In the genomic region with DNA sequence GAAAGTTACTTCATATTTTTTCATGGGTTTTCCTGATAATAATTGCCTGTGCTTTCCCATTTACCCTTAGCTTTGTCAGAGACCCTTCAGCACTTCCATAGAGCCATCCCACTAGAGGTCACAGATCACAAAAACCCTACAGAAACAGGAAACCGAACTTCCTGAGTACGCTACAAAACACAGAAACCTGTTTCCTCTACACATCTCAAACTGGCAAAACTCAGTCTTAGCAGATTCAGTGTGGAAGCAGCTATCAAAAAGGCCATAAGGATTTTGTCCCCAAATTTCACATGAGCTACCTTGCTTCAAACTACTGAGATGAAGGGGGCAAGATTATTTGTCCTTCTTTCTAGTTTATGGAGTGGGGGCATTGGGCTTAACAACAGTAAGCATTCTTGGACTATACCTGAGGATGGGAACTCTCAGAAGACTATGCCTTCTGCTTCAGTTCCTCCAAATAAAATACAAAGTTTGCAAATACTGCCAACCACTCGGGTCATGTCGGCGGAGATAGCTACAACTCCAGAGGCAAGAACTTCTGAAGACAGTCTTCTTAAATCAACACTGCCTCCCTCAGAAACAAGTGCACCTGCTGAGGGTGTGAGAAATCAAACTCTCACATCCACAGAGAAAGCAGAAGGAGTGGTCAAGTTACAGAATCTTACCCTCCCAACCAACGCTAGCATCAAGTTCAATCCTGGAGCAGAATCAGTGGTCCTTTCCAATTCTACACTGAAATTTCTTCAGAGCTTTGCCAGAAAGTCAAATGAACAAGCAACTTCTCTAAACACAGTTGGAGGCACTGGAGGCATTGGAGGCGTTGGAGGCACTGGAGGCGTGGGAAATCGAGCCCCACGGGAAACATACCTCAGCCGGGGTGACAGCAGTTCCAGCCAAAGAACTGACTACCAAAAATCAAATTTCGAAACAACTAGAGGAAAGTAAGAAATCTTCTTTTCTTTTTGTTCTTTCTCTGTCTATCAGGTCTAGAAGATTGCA, we compare ENCODE assay signal across 8 cellular contexts. TPM values are rescaled to one million over a fixed set of nuclear protein-coding genes. Genes with fewer than 3 reads are reported as not detected.
A peak's percentile ranks its signal among the peaks of the same experiment; 100 is the strongest.
DNase-seq lines count a peak whose midpoint lies in the region; ATAC-seq, FAIRE-seq and TF ChIP-seq lines count a peak whose summit lies in the region.

A gene with protein sequence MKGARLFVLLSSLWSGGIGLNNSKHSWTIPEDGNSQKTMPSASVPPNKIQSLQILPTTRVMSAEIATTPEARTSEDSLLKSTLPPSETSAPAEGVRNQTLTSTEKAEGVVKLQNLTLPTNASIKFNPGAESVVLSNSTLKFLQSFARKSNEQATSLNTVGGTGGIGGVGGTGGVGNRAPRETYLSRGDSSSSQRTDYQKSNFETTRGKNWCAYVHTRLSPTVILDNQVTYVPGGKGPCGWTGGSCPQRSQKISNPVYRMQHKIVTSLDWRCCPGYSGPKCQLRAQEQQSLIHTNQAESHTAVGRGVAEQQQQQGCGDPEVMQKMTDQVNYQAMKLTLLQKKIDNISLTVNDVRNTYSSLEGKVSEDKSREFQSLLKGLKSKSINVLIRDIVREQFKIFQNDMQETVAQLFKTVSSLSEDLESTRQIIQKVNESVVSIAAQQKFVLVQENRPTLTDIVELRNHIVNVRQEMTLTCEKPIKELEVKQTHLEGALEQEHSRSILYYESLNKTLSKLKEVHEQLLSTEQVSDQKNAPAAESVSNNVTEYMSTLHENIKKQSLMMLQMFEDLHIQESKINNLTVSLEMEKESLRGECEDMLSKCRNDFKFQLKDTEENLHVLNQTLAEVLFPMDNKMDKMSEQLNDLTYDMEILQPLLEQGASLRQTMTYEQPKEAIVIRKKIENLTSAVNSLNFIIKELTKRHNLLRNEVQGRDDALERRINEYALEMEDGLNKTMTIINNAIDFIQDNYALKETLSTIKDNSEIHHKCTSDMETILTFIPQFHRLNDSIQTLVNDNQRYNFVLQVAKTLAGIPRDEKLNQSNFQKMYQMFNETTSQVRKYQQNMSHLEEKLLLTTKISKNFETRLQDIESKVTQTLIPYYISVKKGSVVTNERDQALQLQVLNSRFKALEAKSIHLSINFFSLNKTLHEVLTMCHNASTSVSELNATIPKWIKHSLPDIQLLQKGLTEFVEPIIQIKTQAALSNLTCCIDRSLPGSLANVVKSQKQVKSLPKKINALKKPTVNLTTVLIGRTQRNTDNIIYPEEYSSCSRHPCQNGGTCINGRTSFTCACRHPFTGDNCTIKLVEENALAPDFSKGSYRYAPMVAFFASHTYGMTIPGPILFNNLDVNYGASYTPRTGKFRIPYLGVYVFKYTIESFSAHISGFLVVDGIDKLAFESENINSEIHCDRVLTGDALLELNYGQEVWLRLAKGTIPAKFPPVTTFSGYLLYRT (plus strand): TSS at position 201 of the 999 bp plus-strand sequence. CDS start 118 bp downstream, at position 319.

- H3K4me3 Mint-ChIP-seq in activated naive CD4-positive, alpha-beta T cell treated with anti-CD3 and anti-CD28 coated beads for 36 hours, result peak within 1 kb of the TSS; percentile 59

- CTCF ChIA-PET in activated naive CD4-positive, alpha-beta T cell treated with anti-CD3 and anti-CD28 coated beads for 36 hours (lab: Charles Lee), result interaction anchor here (0.7 kb wide), 1 partner anchor 254 kb away, joined by 3 read pairs; no protein-coding TSS in a partner anchor
- CTCF ChIA-PET in GM12878 (lab: Yijun Ruan, JAX), result interaction anchor here (0.8 to 1.9 kb wide), 15 partner anchors 8 to 668 kb away, joined by 3 to 7 read pairs (median 3); no protein-coding TSS in a partner anchor

- H3K9ac ChIP-seq in GM12878 (ENCODE audit: control insufficient read depth, insufficient read depth, low read length) (no peak within 1 kb of the TSS), Karpas-422 (ENCODE audit: low read length) (no peak within 1 kb of the TSS)

- SMC1A ChIA-PET in GM12878 (lab: Charles Lee; ENCODE audit: uncharacterized antibody, unreplicated experiment), result interaction anchor here (0.5 to 2.0 kb wide), 11 partner anchors 10 to 460 kb away, joined by 3 to 9 read pairs (median 5); no protein-coding TSS in a partner anchor

- H3K9me3 Mint-ChIP-seq in activated naive CD4-positive, alpha-beta T cell treated with anti-CD3 and anti-CD28 coated beads for 36 hours, result no peaks in the 10 kb centered on the region

- H3K79me2 ChIP-seq in GM12878 (ENCODE audit: control insufficient read depth, insufficient read depth, low read length) (no peaks in the 10 kb centered on the region), Karpas-422 (ENCODE audit: low read length) (no peaks in the 10 kb centered on the region)

- peaks cover 16% of the 10 kb centered on the region for H3K4me1 Mint-ChIP-seq in activated naive CD4-positive, alpha-beta T cell treated with anti-CD3 and anti-CD28 coated beads for 36 hours (ENCODE audit: low read depth)

- H3K4me1 ChIP-seq in GM12878 (ENCODE audit: control insufficient read depth, insufficient read depth, low read length) (no peaks in the 10 kb centered on the region), upper lobe of left lung (peaks cover 0 to 2% (median 0%) of the 10 kb centered on the region in 4 donors), Karpas-422 (ENCODE audit: low read length) (no peaks in the 10 kb centered on the region)

- no peaks in the 10 kb centered on the region for H3K27me3 ChIP-seq in GM12878 (replicated peaks in 1 of 2; ENCODE audit: control insufficient read depth in 2 of 2, insufficient read depth in 2 of 2, low read length in 1 of 2)
- H3K27me3 ChIP-seq in upper lobe of left lung, result no peaks in the 10 kb centered on the region
- no peaks in the 10 kb centered on the region for H3K27me3 ChIP-seq in dorsolateral prefrontal cortex
- no peaks in the 10 kb centered on the region for H3K27me3 ChIP-seq in Karpas-422 (ENCODE audit: low read length)

- no peak for TF ChIP-seq EP300 in GM12878 (IDR thresholded peaks at IDR 0.05; ENCODE audit: borderline replicate concordance in 1 of 2, control insufficient read depth in 1 of 2, low read depth in 2 of 2, low read length in 2 of 2)
- no peak for TF ChIP-seq EP300 in upper lobe of left lung (IDR thresholded peaks at IDR 0.05)

- BruUV-seq in GM12878 (replicated peaks; lab: Mats Ljungman, UMichigan), result no TSS peak

- no peaks in the 10 kb centered on the region for H3K27me3 Mint-ChIP-seq in activated naive CD4-positive, alpha-beta T cell treated with anti-CD3 and anti-CD28 coated beads for 36 hours (ENCODE audit: low read depth)

- H3K27ac ChIP-seq in GM12878 (ENCODE audit: control insufficient read depth, insufficient read depth) (no peak within 1 kb of the TSS), upper lobe of left lung (peak within 1 kb of the TSS in 1 of 4 donors; percentile 30), dorsolateral prefrontal cortex (no peak within 1 kb of the TSS), Karpas-422 (ENCODE audit: low read length) (no peak within 1 kb of the TSS)

- TF ChIP-seq POLR2A in GM12878 (IDR thresholded peaks at IDR 0.05; ENCODE audit: low read depth, low read length) (no peak), upper lobe of left lung (IDR thresholded peaks at IDR 0.05) (no peak)

- H3K9me3 ChIP-seq in GM12878 (replicated peaks; ENCODE audit: control insufficient read depth, insufficient read depth, low read length), result no peaks in the 10 kb centered on the region
- H3K9me3 ChIP-seq in upper lobe of left lung, result no peaks in the 10 kb centered on the region
- H3K9me3 ChIP-seq in Karpas-422 (ENCODE audit: low read length), result no peaks in the 10 kb centered on the region

- TF ChIP-seq RAD21 in GM12878 (IDR thresholded peaks at IDR 0.05; ENCODE audit: insufficient read depth, low read depth, low read length), result no peak

- H4K20me1 ChIP-seq in GM12878 (ENCODE audit: control insufficient read depth, insufficient read depth), result no peaks in the 10 kb centered on the region
- H4K20me1 ChIP-seq in Karpas-422 (ENCODE audit: insufficient read depth, low read depth, low read length), result no peaks in the 10 kb centered on the region

- WGBS in GM12878 (ENCODE audit: insufficient coverage, insufficient replicate concordance, low lambda C conversion rate, missing lambda C conversion rate), result 0% methylated on average over 12 of the region's 12 CpGs
- WGBS in upper lobe of left lung, 2 donors, result 53 to 61% methylated on average over 12 of the region's 12 CpGs

- POLR2A ChIA-PET in GM12878 (lab: Charles Lee), result interaction anchor here (1.7 kb wide), 1 partner anchor 15 kb away, joined by 6 read pairs; no protein-coding TSS in a partner anchor

- ATAC-seq in HG03097 (IDR thresholded peaks at IDR 0.05; ENCODE audit: low FRiP score, unreplicated experiment) (peak; percentile 56), GM12878 (peak; percentile 72), upper lobe of left lung (ENCODE audit: low FRiP score in 2 of 2) (no peak)

- H3K9me2 ChIP-seq in Karpas-422 (replicated peaks; ENCODE audit: insufficient read depth, low read length), result no peaks in the 10 kb centered on the region

- in situ Hi-C loops in GM12878 (cut with MboI), result no loop called here

- intact Hi-C loops in activated naive CD4-positive, alpha-beta T cell treated with anti-CD3 and anti-CD28 coated beads for 36 hours (cut with micrococcal nuclease), result loop anchor here (2.0 kb wide), 1 partner anchor 58 kb away; a partner anchor contains a TSS
- intact Hi-C loops in GM12878 (cut with micrococcal nuclease; ENCODE audit: unreplicated experiment), result loop anchor here (5.0 kb wide), 1 partner anchor 58 kb away; a partner anchor contains a TSS
- intact Hi-C loops in dorsolateral prefrontal cortex (cut with DNase I), result loop anchor here in 1 of 2 donors (10.0 kb wide), 1 partner anchor 300 kb away; no protein-coding TSS in a partner anchor

- H3K27ac Mint-ChIP-seq in activated naive CD4-positive, alpha-beta T cell treated with anti-CD3 and anti-CD28 coated beads for 36 hours, result peak within 1 kb of the TSS; percentile 57

- FAIRE-seq in GM12878 (lab: Jason Lieb, UNC), result peak; percentile 35

- H3K4me3 ChIP-seq in GM12878, result peak within 1 kb of the TSS; percentile 45; the same call in 1 of the 2 replicates
- peak within 1 kb of the TSS in 1 of 4 donors; percentile 7 for H3K4me3 ChIP-seq in upper lobe of left lung
- H3K4me3 ChIP-seq in dorsolateral prefrontal cortex, result peak within 1 kb of the TSS in 8 of 59 donors; percentile 6 to 31 (median 14)
- no peak within 1 kb of the TSS for H3K4me3 ChIP-seq in Karpas-422 (ENCODE audit: low read length)

- H3K36me3 ChIP-seq in GM12878 (ENCODE audit: control insufficient read depth in 2 of 2, insufficient read depth in 2 of 2, low read length in 1 of 2) (no peaks in the 10 kb centered on the region), upper lobe of left lung (no peaks in the 10 kb centered on the region), Karpas-422 (ENCODE audit: insufficient read depth, low read length) (no peaks in the 10 kb centered on the region)

- H3K4me2 ChIP-seq in GM12878 (ENCODE audit: control insufficient read depth, insufficient read depth) (peak within 1 kb of the TSS; percentile 72), Karpas-422 (ENCODE audit: low read depth, low read length, poor library complexity, severe bottlenecking) (no peak within 1 kb of the TSS)

- no peaks in the 10 kb centered on the region for H3K36me3 Mint-ChIP-seq in activated naive CD4-positive, alpha-beta T cell treated with anti-CD3 and anti-CD28 coated beads for 36 hours (ENCODE audit: low read depth)

- DNase-seq in activated naive CD4-positive, alpha-beta T cell treated with anti-CD3 and anti-CD28 coated beads for 36 hours, result peak; percentile 7
- DNase-seq in activated naive CD4-positive, alpha-beta T cell treated with Interleukin-2 at 50 U/mL for 16 hours, result no peak
- DNase-seq in GM12878 (ENCODE audit: low read depth, low spot score) (no peak), upper lobe of left lung (no peak), dorsolateral prefrontal cortex (no peak), Karpas-422 (no peak), Ammon's horn (ENCODE audit: low spot score) (no peak)

- H2AFZ ChIP-seq in GM12878 (ENCODE audit: control insufficient read depth, low read depth, low read length), result peak within 1 kb of the TSS; percentile 54
- no peak within 1 kb of the TSS for H2AFZ ChIP-seq in Karpas-422 (ENCODE audit: low read length)

- RAD21 ChIA-PET in GM12878 (lab: Charles Lee; ENCODE audit: unreplicated experiment), result interaction anchor here (0.7 to 1.7 kb wide), 4 partner anchors 9 to 67 kb away, joined by 3 to 6 read pairs (median 4); no protein-coding TSS in a partner anchor

- TF ChIP-seq CTCF in GM12878 (IDR thresholded peaks at IDR 0.05 in 2 of 3, conservative IDR thresholded peaks at IDR 0.05 in 1 of 3; ENCODE audit: control insufficient read depth in 2 of 3, extremely low read depth in 1 of 3, insufficient read depth in 1 of 3, low read depth in 3 of 3, low read length in 3 of 3) (no peak; a peak in 1 of 6 replicates), upper lobe of left lung (IDR thresholded peaks at IDR 0.05) (no peak), dorsolateral prefrontal cortex (IDR thresholded peaks at IDR 0.05 in 54 of 56, conservative IDR thresholded peaks at IDR 0.05 in 2 of 56; ENCODE audit: low read depth in 1 of 56, partially characterized antibody in 56 of 56) (no peak)

RNA-seq across cellular contexts. Expression of the gene that starts here (rescaled TPM):
- under 1 TPM; 0.05 to 0.10 TPM for total RNA-seq in activated naive CD4-positive, alpha-beta T cell treated with anti-CD3 and anti-CD28 coated beads for 36 hours
- total RNA-seq in GM12878 (2013; cell fraction: nucleolus; rRNA removed), result 7.9 and 9.3 TPM in 2 replicates
- total RNA-seq in GM12878 (2014; rRNA removed) (1.0 and 1.7 TPM in 2 replicates), GM12878 (2014; rRNA removed; fragmentation: Illumina TruSeq; extraction: Trizol) (1.5 and 1.7 TPM in 2 replicates), GM12878 (2021) (0.85 and 1.1 TPM in 2 replicates), upper lobe of left lung (10 to 100 TPM in 5 of 6 donors, 1 to 10 TPM in 1; 2.1 to 43.3 (median 18.7) TPM), dorsolateral prefrontal cortex (10 to 100 TPM in 1 of 120 experiments, 1 to 10 TPM in 62, under 1 TPM in 57; 0.16 to 10.9 (median 1.1) TPM)
- polyA plus RNA-seq in GM12878 (2011; ENCODE audit: low read depth), result not detected
- polyA plus RNA-seq in GM12878 (2011; rRNA removed) (3.9 and 6.6 TPM in 2 replicates), GM12878 (2014; fragmentation: Illumina TruSeq; extraction: Trizol) (1.3 and 2.0 TPM in 2 replicates), GM12878 (2014; fragmentation: Nextera tagmentation; extraction: Ambion mirVana) (under 1 TPM; 0.53 to 0.55 TPM), GM12878 (2014; rRNA removed) (0.50 and 0.77 TPM in 2 replicates), GM12878 (2016; fragmentation: Nextera tagmentation; extraction: Ambion mirVana) (under 1 TPM; 0.58 to 0.71 TPM)
- polyA plus RNA-seq in GM12878 (2011; cell fraction: cytosol; rRNA removed), result 1.2 and 1.6 TPM in 2 replicates
- 4.8 and 5.1 TPM in 2 replicates for polyA plus RNA-seq in GM12878 (2011; cell fraction: nucleus; rRNA removed)
- 0.14 and 0.25 TPM in 2 replicates for polyA plus RNA-seq in GM12878 (2012)
- 2.6 and 5.7 TPM in 2 replicates for polyA minus RNA-seq in GM12878 (2011; rRNA and poly(A)+ RNA removed)
- 1.7 and 2.8 TPM in 2 replicates for polyA minus RNA-seq in GM12878 (2011; cell fraction: cytosol; rRNA and poly(A)+ RNA removed)
- polyA minus RNA-seq in GM12878 (2011; cell fraction: nucleus; rRNA and poly(A)+ RNA removed), result 6.2 and 8.7 TPM in 2 replicates
- total RNA-seq in Karpas-422 (2014; rRNA removed; shearing (Covaris generic); ENCODE audit: low replicate concordance), result not detected in 2 replicates

Comparison
In these comparisons a context has a peak if more than half of its experiments do, and no peak if none do; other contexts are left out.
1. Peak in DNase-seq in activated naive CD4-positive, alpha-beta T cell treated with anti-CD3 and anti-CD28 coated beads for 36 hours; RNA of the gene not detected or under 1 TPM.
2. ATAC-seq: peak in HG03097 (single experiment) and GM12878 (single experiment); none in upper lobe of left lung (0 of 2).